Comparison of ENCODE assay signal across 22 cellular contexts in the genomic region with DNA sequence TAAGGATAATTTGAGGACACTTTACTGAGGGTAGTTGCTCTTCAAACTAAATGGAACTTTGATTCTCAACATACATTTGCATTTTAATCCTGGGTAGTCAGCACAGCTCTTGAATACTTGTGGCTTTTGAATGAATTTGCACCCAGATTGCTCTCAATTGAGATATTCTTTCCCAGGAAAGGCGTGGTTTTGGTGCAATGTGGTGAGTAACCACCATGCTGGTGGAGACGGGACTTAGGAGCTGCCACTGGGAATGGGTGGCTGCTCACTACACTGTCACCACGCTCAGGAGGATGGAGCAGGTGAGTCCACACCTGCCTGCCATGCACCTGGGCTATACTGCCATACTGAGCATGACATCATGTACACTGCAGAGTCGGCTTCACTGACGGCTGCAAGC.
"Had no signal": no experiment of that assay in that cellular context is flagged by ENCODE, and none has a peak within 500 bp of the region (broad histone marks: within the 10 kb centered on the region; RNA-seq: fewer than 3 reads in every experiment).

No MANE protein-coding gene starts in this region.

- ATAC-seq: gastroesophageal sphincter; left cardiac atrium; pancreas; psoas muscle; right cardiac atrium; stimulated activated naive CD8-positive, alpha-beta T cell treated with anti-CD3 and anti-CD28 coated beads, Interleukin-15, Interleukin-2, amounts not matched to agents 100 U/mL and 50 U/mL, for 24 hours had no signal

- H3K4me3 ChIP-seq: cardiac muscle cell, gastroesophageal sphincter, pancreas, psoas muscle, upper lobe of left lung had no signal

- DNase-seq: activated CD4-positive, CD25-positive, alpha-beta regulatory T cell treated with anti-CD3 and anti-CD28 coated beads, Interleukin-2, amount 50 U/mL, for 72 hours; activated gamma-delta T cell treated with Interleukin-2 at 50 U/mL for 16 hours; activated T-cell treated with anti-CD3 and anti-CD28 coated beads, Interleukin-2, amount 50 U/mL, for 1 hour; effector CD4-positive, alpha-beta T cell; head of caudate nucleus; hypothalamus; left cardiac atrium; pancreas; psoas muscle; right cardiac atrium; stimulated activated CD4-positive, alpha-beta T cell treated with anti-CD3 and anti-CD28 coated beads, Interleukin-4, amount 100 ng/mL, for 24 hours; stimulated activated naive CD8-positive, alpha-beta T cell treated with anti-CD3 and anti-CD28 coated beads, Interleukin-15, Interleukin-2, amounts not matched to agents 100 U/mL and 50 U/mL, for 24 hours; upper lobe of left lung; WERI-Rb-1 had no signal

- H3K4me1 ChIP-seq: gastroesophageal sphincter, pancreas, psoas muscle, upper lobe of left lung had no signal

- H3K36me3 Mint-ChIP-seq: activated naive CD4-positive, alpha-beta T cell treated with anti-CD3 and anti-CD28 coated beads, Interleukin-2, amount 50 U/mL, for 24 hours; memory B cell had no signal

- H3K4me3 Mint-ChIP-seq: activated naive CD4-positive, alpha-beta T cell treated with anti-CD3 and anti-CD28 coated beads, Interleukin-2, amount 50 U/mL, for 24 hours; dendritic cell treated with granulocyte-macrophage colony-stimulating factor and Interleukin-4, amounts not matched to agents 40 ng/mL and 50 ng/mL, for 4 days; memory B cell; nephron had no signal

- H3K27me3 Mint-ChIP-seq: activated naive CD4-positive, alpha-beta T cell treated with anti-CD3 and anti-CD28 coated beads, Interleukin-2, amount 50 U/mL, for 24 hours; dendritic cell treated with granulocyte-macrophage colony-stimulating factor and Interleukin-4, amounts not matched to agents 40 ng/mL and 50 ng/mL, for 4 days; memory B cell had no signal

- H3K27ac ChIP-seq: cardiac muscle cell, gastroesophageal sphincter, pancreas, psoas muscle, upper lobe of left lung, WERI-Rb-1 had no signal

- H3K27me3 ChIP-seq: cardiac muscle cell, gastroesophageal sphincter, pancreas, upper lobe of left lung had no signal

- FAIRE-seq: endometrium, islet of Langerhans, pancreas had no signal

- H3K9me3 Mint-ChIP-seq: activated naive CD4-positive, alpha-beta T cell treated with anti-CD3 and anti-CD28 coated beads, Interleukin-2, amount 50 U/mL, for 24 hours had no signal

- H3K4me1 Mint-ChIP-seq: activated naive CD4-positive, alpha-beta T cell treated with anti-CD3 and anti-CD28 coated beads, Interleukin-2, amount 50 U/mL, for 24 hours; memory B cell; nephron had no signal

- H3K9me3 ChIP-seq: pancreas, psoas muscle, upper lobe of left lung had no signal

- H3K36me3 ChIP-seq: cardiac muscle cell, gastroesophageal sphincter, pancreas, upper lobe of left lung, WERI-Rb-1 had no signal

- H3K27ac Mint-ChIP-seq: activated naive CD4-positive, alpha-beta T cell treated with anti-CD3 and anti-CD28 coated beads, Interleukin-2, amount 50 U/mL, for 24 hours; dendritic cell treated with granulocyte-macrophage colony-stimulating factor and Interleukin-4, amounts not matched to agents 40 ng/mL and 50 ng/mL, for 4 days; memory B cell; nephron had no signal
